In the genomic region with DNA sequence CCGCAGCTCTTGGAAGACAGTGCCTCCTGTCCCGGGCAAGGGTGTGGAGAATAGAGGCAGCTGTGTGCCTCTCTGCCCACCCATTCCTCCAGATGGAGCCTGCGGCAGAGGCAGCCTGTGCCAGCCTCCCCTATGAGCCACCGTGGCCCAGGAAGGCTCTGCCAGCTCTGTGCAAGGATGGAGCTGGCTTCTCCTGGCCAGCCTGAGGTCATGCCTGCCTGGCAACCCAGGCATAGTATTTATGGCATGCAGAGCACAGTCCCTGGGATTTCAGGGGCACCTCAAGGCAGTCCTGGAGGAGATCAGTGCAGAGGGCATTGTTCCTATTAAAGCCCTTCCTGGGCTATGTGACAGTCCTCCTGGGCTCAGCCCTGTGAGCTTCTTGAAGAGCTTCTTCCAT, we compare ENCODE assay signal across 14 cellular contexts. TPM values are rescaled to one million over a fixed set of nuclear protein-coding genes. Genes with fewer than 3 reads are reported as not detected.
A peak's percentile ranks its signal among the peaks of the same experiment; 100 is the strongest.
DNase-seq lines count a peak whose midpoint lies in the region; ATAC-seq, FAIRE-seq and TF ChIP-seq lines count a peak whose summit lies in the region.
"Had no signal": no experiment of that assay in that cellular context is flagged by ENCODE, and none has a peak within 500 bp of the region (broad histone marks: within the 10 kb centered on the region; RNA-seq: fewer than 3 reads in every experiment).

No MANE protein-coding gene starts in this region.

- peaks cover 50% of the 10 kb centered on the region for H3K4me1 ChIP-seq in A549
- H3K4me1 ChIP-seq in body of pancreas: peaks cover 43% of the 10 kb centered on the region

- H3K27ac ChIP-seq in A549 (peak overlapping the region in 1 of 2 experiments; percentile 94; a peak in 1 of 6 replicates), body of pancreas (no peak overlapping the region)

- in situ Hi-C loops in GM13977 (cut with MboI; ENCODE audit: low pct_unique_long_range_greater_than_20kb, low sequenced_read_pairs, unreplicated experiment): no loop called here

- TF ChIP-seq POLR2A in A549 (IDR thresholded peaks at IDR 0.05; ENCODE audit: low read length) (no peak), body of pancreas (IDR thresholded peaks at IDR 0.05) (no peak)

- H3K27me3 Mint-ChIP-seq in glutamatergic neuron (ENCODE audit: unreplicated experiment) (peaks cover 6% of the 10 kb centered on the region), osteocyte (ENCODE audit: unreplicated experiment) (no peaks in the 10 kb centered on the region)

- H3K4me1 Mint-ChIP-seq in glutamatergic neuron (ENCODE audit: low read depth, unreplicated experiment) (peaks cover 22% of the 10 kb centered on the region), osteocyte (ENCODE audit: unreplicated experiment) (peaks cover 31% of the 10 kb centered on the region)

- H3K9me3 Mint-ChIP-seq in glutamatergic neuron (ENCODE audit: unreplicated experiment) (no peaks in the 10 kb centered on the region), osteocyte (ENCODE audit: unreplicated experiment) (no peaks in the 10 kb centered on the region)
- H3K9me3 Mint-ChIP-seq: activated naive CD4-positive, alpha-beta T cell treated with anti-CD3 and anti-CD28 coated beads for 36 hours; activated T-cell treated with anti-CD3 and anti-CD28 coated beads, Interleukin-2, amount 50 U/mL, for 24 hours had no signal

- H3K4me3 Mint-ChIP-seq in glutamatergic neuron (ENCODE audit: unreplicated experiment) (peak overlapping the region; percentile 15), osteocyte (ENCODE audit: unreplicated experiment) (peak overlapping the region; percentile 10)

- H3K9me3 ChIP-seq in A549 (no peaks in the 10 kb centered on the region), body of pancreas (no peaks in the 10 kb centered on the region)
- H3K9me3 ChIP-seq: breast epithelium had no signal

- TF ChIP-seq RAD21 in A549 (conservative IDR thresholded peaks at IDR 0.05 in 1 of 2, IDR thresholded peaks at IDR 0.05 in 1 of 2): no peak

- H3K4me3 ChIP-seq in A549: no peak overlapping the region; the same call in 2 of the 3 replicates
- H3K4me3 ChIP-seq in body of pancreas: no peak overlapping the region
- H3K4me3 ChIP-seq: lung had no signal

- 92% methylated on average over 4 of the region's 4 CpGs for WGBS in A549 (ENCODE audit: missing lambda C conversion rate)
- WGBS in body of pancreas, 2 donors: 40 to 84% methylated on average over 1 to 4 of the region's 4 CpGs

- DNase-seq in A549 (ENCODE audit: low read depth in 1 of 2, low spot score in 1 of 2) (no peak), NCI-H1694 (lab: John Stamatoyannopoulos, UW) (peak; percentile 15), glutamatergic neuron (no peak), osteocyte (ENCODE audit: extremely low spot score, unreplicated experiment) (no peak), GM13977 (ENCODE audit: low spot score) (no peak), NCI-H2171 (lab: John Stamatoyannopoulos, UW) (no peak), AG08396 (ENCODE audit: low spot score) (no peak), body of pancreas (no peak)

- TF ChIP-seq CTCF in A549 (IDR thresholded peaks at IDR 0.05): no peak
- TF ChIP-seq CTCF in glutamatergic neuron (IDR thresholded peaks at IDR 0.05; ENCODE audit: partially characterized antibody, unreplicated experiment): no peak
- TF ChIP-seq CTCF in osteocyte (IDR thresholded peaks at IDR 0.05): no peak
- TF ChIP-seq CTCF in GM13977 (IDR thresholded peaks at IDR 0.05; ENCODE audit: extremely low read depth, insufficient read depth, missing control alignments): no peak
- no peak for TF ChIP-seq CTCF in body of pancreas (IDR thresholded peaks at IDR 0.05)

- CTCF ChIA-PET in A549 (lab: Yijun Ruan, JAX): interaction anchor here (0.6 to 16.8 kb wide), 38 partner anchors 10 to 938 kb away, joined by 3 to 395 read pairs (median 5); a partner anchor contains a TSS

- H3K27ac Mint-ChIP-seq in glutamatergic neuron (ENCODE audit: unreplicated experiment) (no peak overlapping the region), osteocyte (ENCODE audit: unreplicated experiment) (no peak overlapping the region)
- H3K27ac Mint-ChIP-seq: activated naive CD4-positive, alpha-beta T cell treated with anti-CD3 and anti-CD28 coated beads for 36 hours; activated T-cell treated with anti-CD3 and anti-CD28 coated beads, Interleukin-2, amount 50 U/mL, for 24 hours; immature natural killer cell had no signal

- ATAC-seq in A549: no peak; a peak in 1 of 6 replicates
- no peak for ATAC-seq in body of pancreas
- ATAC-seq: esophagus mucosa had no signal

- H3K4me2 ChIP-seq in A549: peak overlapping the region; percentile 93

- FAIRE-seq in A549 (lab: Jason Lieb, UNC): no peak

- H3K36me3 Mint-ChIP-seq in glutamatergic neuron (ENCODE audit: unreplicated experiment): no peaks in the 10 kb centered on the region
- H3K36me3 Mint-ChIP-seq in osteocyte (ENCODE audit: unreplicated experiment): no peaks in the 10 kb centered on the region

- no peaks in the 10 kb centered on the region for H3K36me3 ChIP-seq in body of pancreas (replicated peaks in 1 of 2; ENCODE audit: insufficient read depth in 1 of 2, low read depth in 2 of 2)
- H3K36me3 ChIP-seq: breast epithelium had no signal

- POLR2A ChIA-PET in A549 (lab: Yijun Ruan, JAX): interaction anchor here (0.6 kb wide), 1 partner anchor 185 kb away, joined by 4 read pairs; no protein-coding TSS in a partner anchor

- intact Hi-C loops in body of pancreas (cut with DNase I): no loop called here

- no peaks in the 10 kb centered on the region for H3K27me3 ChIP-seq in body of pancreas
- H3K27me3 ChIP-seq: breast epithelium had no signal

- TF ChIP-seq EP300 in A549 (IDR thresholded peaks at IDR 0.05): no peak

TF ChIP-seq in A549, 52 proteins besides CTCF, POLR2A, EP300 and RAD21:
- no peak for TF ChIP-seq CBX2 (IDR thresholded peaks at IDR 0.05; ENCODE audit: borderline replicate concordance, low read depth)
- no peak for TF ChIP-seq JUN (IDR thresholded peaks at IDR 0.05)

RNA-seq across cellular contexts. Expression of a gene that starts 1.5 kb away (rescaled TPM):
- polyA plus RNA-seq in A549 (2011; rRNA removed) (45.9 and 50.0 TPM in 2 replicates), A549 (2017; fragmentation: RNase III; extraction: RNeasy Plus Mini Kit Qiagen cat#74134 plus additional on column Dnase treatment) (81.6 to 94.4 TPM (median 84.2 TPM) in 3 replicates)
- polyA plus RNA-seq in A549 (2012; cell fraction: cytosol; rRNA removed): 45.6 and 53.1 TPM in 2 replicates
- 55.6 and 60.8 TPM in 2 replicates for polyA plus RNA-seq in A549 (2012; cell fraction: nucleus; rRNA removed)
- 42.9 and 66.1 TPM in 2 replicates for polyA minus RNA-seq in A549 (2011; rRNA and poly(A)+ RNA removed)
- total RNA-seq in glutamatergic neuron (ENCODE audit: unreplicated experiment) (54.1 TPM), osteocyte (31.4 and 36.9 TPM in 2 replicates), body of pancreas (10 to 100 TPM; 22.8 to 53.4 TPM)
- polyA plus RNA-seq: immature natural killer cell had no signal
